ENCODE assay signal across 16 cellular contexts in genomic region chr16:78608305-78608776, GRCh38.
DNase-seq lines count a peak whose midpoint lies in the region; ATAC-seq and TF ChIP-seq lines count a peak whose summit lies in the region.
"Had no signal": no experiment of that assay in that cellular context is flagged by ENCODE, and none has a peak within 500 bp of the region (broad histone marks: within the 10 kb centered on the region; RNA-seq: fewer than 3 reads in every experiment).

No MANE protein-coding gene starts in this region.

- peak overlapping the region; percentile 47 for H3K27ac Mint-ChIP-seq in mesothelial cell of epicardium
- H3K27ac Mint-ChIP-seq: activated CD4-positive, alpha-beta memory T cell treated with anti-CD3 and anti-CD28 coated beads for 36 hours; activated T-cell treated with anti-CD3 and anti-CD28 coated beads, Interleukin-2, amount 50 U/mL, for 72 hours; naive thymus-derived CD4-positive, alpha-beta T cell; stimulated activated memory B cell treated with anti-CD40 and anti-IgM and Interleukin-4, amounts not matched to agents 10 μg/mL and 1 μg/mL and 100 μg/mL, for 72 hours had no signal

- H3K36me3 Mint-ChIP-seq in mesothelial cell of epicardium, result no peaks in the 10 kb centered on the region
- H3K36me3 Mint-ChIP-seq: activated CD4-positive, alpha-beta memory T cell treated with anti-CD3 and anti-CD28 coated beads for 36 hours; stimulated activated memory B cell treated with anti-CD40 and anti-IgM and Interleukin-4, amounts not matched to agents 10 μg/mL and 1 μg/mL and 100 μg/mL, for 72 hours had no signal

- H3K4me1 ChIP-seq in heart left ventricle (peaks cover 0 to 28% (median 5%) of the 10 kb centered on the region in 12 donors), stomach (peaks cover 0 to 36% (median 16%) of the 10 kb centered on the region in 4 donors), foreskin keratinocyte (no peaks in the 10 kb centered on the region)
- H3K4me1 ChIP-seq: right lobe of liver had no signal

- DNase-seq in RPMI7951 (ENCODE audit: low read depth) (peak; percentile 13), heart left ventricle (peak in 1 of 5 donors; percentile 6), mesothelial cell of epicardium (ENCODE audit: low spot score in 2 of 2, unreplicated experiment in 2 of 2) (no peak), stomach (no peak), foreskin keratinocyte (no peak), NCI-H1417 (lab: John Stamatoyannopoulos, UW) (no peak), cerebellum (ENCODE audit: low spot score) (no peak)
- DNase-seq: activated CD4-positive, alpha-beta memory T cell treated with anti-CD3 and anti-CD28 coated beads for 36 hours; activated T-cell treated with anti-CD3 and anti-CD28 coated beads, Interleukin-2, amount 50 U/mL, for 72 hours; cerebellar nuclear complex; naive thymus-derived CD4-positive, alpha-beta T cell; NCI-H146; PC-3; right lobe of liver had no signal

- intact Hi-C loops in heart left ventricle (cut with DNase I) (no loop called here), stomach (cut with DNase I; ENCODE audit: low total_unique reads) (no loop called here)

- no peaks in the 10 kb centered on the region for H3K36me3 ChIP-seq in heart left ventricle
- H3K36me3 ChIP-seq in stomach, result no peaks in the 10 kb centered on the region
- H3K36me3 ChIP-seq: right lobe of liver had no signal

- no peaks in the 10 kb centered on the region for H3K27me3 Mint-ChIP-seq in mesothelial cell of epicardium (ENCODE audit: low read depth)
- H3K27me3 Mint-ChIP-seq: activated CD4-positive, alpha-beta memory T cell treated with anti-CD3 and anti-CD28 coated beads for 36 hours; naive thymus-derived CD4-positive, alpha-beta T cell; stimulated activated memory B cell treated with anti-CD40 and anti-IgM and Interleukin-4, amounts not matched to agents 10 μg/mL and 1 μg/mL and 100 μg/mL, for 72 hours had no signal

- no peak for TF ChIP-seq EP300 in stomach (IDR thresholded peaks at IDR 0.05)

- peaks cover 48% of the 10 kb centered on the region for H3K4me1 Mint-ChIP-seq in mesothelial cell of epicardium
- H3K4me1 Mint-ChIP-seq: stimulated activated memory B cell treated with anti-CD40 and anti-IgM and Interleukin-4, amounts not matched to agents 10 μg/mL and 1 μg/mL and 100 μg/mL, for 72 hours had no signal

- TF ChIP-seq POLR2A in heart left ventricle (IDR thresholded peaks at IDR 0.05) (no peak), stomach (IDR thresholded peaks at IDR 0.05) (no peak)

- TF ChIP-seq CTCF in heart left ventricle (IDR thresholded peaks at IDR 0.05), result no peak
- TF ChIP-seq CTCF in mesothelial cell of epicardium (IDR thresholded peaks at IDR 0.05; ENCODE audit: unreplicated experiment), result no peak
- no peak for TF ChIP-seq CTCF in stomach (IDR thresholded peaks at IDR 0.05)
- no peak for TF ChIP-seq CTCF in foreskin keratinocyte (conservative IDR thresholded peaks at IDR 0.05)

- H3K27me3 ChIP-seq in heart left ventricle, result no peaks in the 10 kb centered on the region
- H3K27me3 ChIP-seq in stomach, result no peaks in the 10 kb centered on the region
- H3K27me3 ChIP-seq in foreskin keratinocyte, result no peaks in the 10 kb centered on the region
- H3K27me3 ChIP-seq: right lobe of liver had no signal

- ATAC-seq in heart left ventricle (peak in 3 of 4 donors; percentile 54 to 61 (median 57)), HG03442 (IDR thresholded peaks at IDR 0.05; ENCODE audit: unreplicated experiment) (no peak), foreskin keratinocyte (no peak)
- ATAC-seq: activated T-cell treated with anti-CD3 and anti-CD28 coated beads, Interleukin-2, amount 50 U/mL, for 72 hours; naive thymus-derived CD4-positive, alpha-beta T cell; PC-3; stimulated activated memory B cell treated with anti-CD40 and anti-IgM and Interleukin-4, amounts not matched to agents 10 μg/mL and 1 μg/mL and 100 μg/mL, for 72 hours had no signal

- no peaks in the 10 kb centered on the region for H3K9me3 Mint-ChIP-seq in mesothelial cell of epicardium
- H3K9me3 Mint-ChIP-seq: activated CD4-positive, alpha-beta memory T cell treated with anti-CD3 and anti-CD28 coated beads for 36 hours; naive thymus-derived CD4-positive, alpha-beta T cell; stimulated activated memory B cell treated with anti-CD40 and anti-IgM and Interleukin-4, amounts not matched to agents 10 μg/mL and 1 μg/mL and 100 μg/mL, for 72 hours had no signal

- H3K9me3 ChIP-seq in heart left ventricle (no peaks in the 10 kb centered on the region), stomach (no peaks in the 10 kb centered on the region)
- H3K9me3 ChIP-seq: right lobe of liver had no signal

- WGBS in heart left ventricle, 4 donors, result 35 to 69% (median 55%) methylated on average over 9 of the region's 9 CpGs
- 63 to 74% (median 71%) methylated on average over 6 to 9 of the region's 9 CpGs for WGBS in stomach, 5 donors

- peak overlapping the region in 7 of 12 donors; percentile 17 to 71 (median 45) for H3K27ac ChIP-seq in heart left ventricle
- H3K27ac ChIP-seq in stomach, result peak overlapping the region in 4 of 5 donors; percentile 42 to 69 (median 49)
- H3K27ac ChIP-seq in foreskin keratinocyte, result no peak overlapping the region
- H3K27ac ChIP-seq: right lobe of liver had no signal

- H3K4me3 Mint-ChIP-seq in mesothelial cell of epicardium, result no peak overlapping the region
- H3K4me3 Mint-ChIP-seq: activated CD4-positive, alpha-beta memory T cell treated with anti-CD3 and anti-CD28 coated beads for 36 hours; activated T-cell treated with anti-CD3 and anti-CD28 coated beads, Interleukin-2, amount 50 U/mL, for 72 hours; naive thymus-derived CD4-positive, alpha-beta T cell; stimulated activated memory B cell treated with anti-CD40 and anti-IgM and Interleukin-4, amounts not matched to agents 10 μg/mL and 1 μg/mL and 100 μg/mL, for 72 hours had no signal

- peak overlapping the region in 10 of 12 donors; percentile 1 to 47 (median 29) for H3K4me3 ChIP-seq in heart left ventricle
- H3K4me3 ChIP-seq in stomach, result peak overlapping the region in 3 of 4 donors; percentile 2 to 27 (median 24)
- H3K4me3 ChIP-seq: right lobe of liver had no signal

Comparison
In these comparisons a context has a peak if more than half of its experiments do, and no peak if none do; other contexts are left out.
1. ATAC-seq: peak in heart left ventricle (3 of 4); none in HG03442 (single experiment) and foreskin keratinocyte (single experiment).